8 cellular contexts compared by ENCODE assay signal in genomic region chr17:7405413-7405881, GRCh38.
DNase-seq lines count a peak whose midpoint lies in the region; ATAC-seq and TF ChIP-seq lines count a peak whose summit lies in the region.

No MANE protein-coding gene starts in this region.

- ATAC-seq in HG02588 (IDR thresholded peaks at IDR 0.05; ENCODE audit: unreplicated experiment) (no peak), HG03108 (IDR thresholded peaks at IDR 0.05; ENCODE audit: unreplicated experiment) (no peak), GM21390 (IDR thresholded peaks at IDR 0.05; ENCODE audit: unreplicated experiment) (no peak)

- H3K4me3 Mint-ChIP-seq in nephron progenitor cell = peak overlapping the region; percentile 94

- H3K9me3 Mint-ChIP-seq in nephron progenitor cell = no peaks in the 10 kb centered on the region

- H3K36me3 Mint-ChIP-seq in nephron progenitor cell (ENCODE audit: low read depth) = peaks cover 27% of the 10 kb centered on the region

- peak overlapping the region; percentile 80 for H3K4me3 ChIP-seq in AG10803 (ENCODE audit: low read length)

- DNase-seq in AG10803 (ENCODE audit: low read depth) (no peak), NCI-H2227 (lab: John Stamatoyannopoulos, UW; ENCODE audit: unreplicated experiment) (peak; percentile 35), ecto neural progenitor cell (ENCODE audit: low spot score) (peak; percentile 77), nephron progenitor cell (peak; percentile 41), NAMALWA (ENCODE audit: low spot score) (no peak)

- peaks cover 45% of the 10 kb centered on the region for H3K4me1 Mint-ChIP-seq in nephron progenitor cell

- TF ChIP-seq CTCF in AG10803 (conservative IDR thresholded peaks at IDR 0.05; ENCODE audit: low read length) (no peak), nephron progenitor cell (IDR thresholded peaks at IDR 0.05) (no peak)

- no peaks in the 10 kb centered on the region for H3K27me3 Mint-ChIP-seq in nephron progenitor cell (ENCODE audit: low read depth, poor library complexity)

- H3K27ac Mint-ChIP-seq in nephron progenitor cell = no peak overlapping the region

Comparison
In these comparisons a context has a peak if more than half of its experiments do, and no peak if none do; other contexts are left out.
1. DNase-seq: peak in NCI-H2227 (single experiment), ecto neural progenitor cell (single experiment) and nephron progenitor cell (single experiment); none in AG10803 (single experiment) and NAMALWA (single experiment).